Comparison of ENCODE assay signal across 1 cellular context in genomic region chr5:10303699-10304170, GRCh38.
A peak's percentile ranks its signal among the peaks of the same experiment; 100 is the strongest.
TF ChIP-seq lines count a peak whose summit lies in the region.

No MANE protein-coding gene starts in this region.

TF ChIP-seq in K562, 482 proteins besides CTCF, POLR2A, EP300 and RAD21 (continued from another document and continues in another):
- peak; percentile 87; the same call in 1 of the 2 replicates for TF ChIP-seq PHTF2 (CRISPR knock-in tag; IDR thresholded peaks at IDR 0.05)
- TF ChIP-seq GABPA (tag; conservative IDR thresholded peaks at IDR 0.05; ENCODE audit: low read depth) = no peak
- no peak for TF ChIP-seq ARID2 (IDR thresholded peaks at IDR 0.05)
- TF ChIP-seq CREB3L1 (IDR thresholded peaks at IDR 0.05; ENCODE audit: borderline replicate concordance, low read depth) = peak; percentile 25; the same call in 1 of the 2 replicates
- TF ChIP-seq SMAD2 (IDR thresholded peaks at IDR 0.05; ENCODE audit: low read depth, low read length) = no peak
- TF ChIP-seq CREB1 (IDR thresholded peaks at IDR 0.05) = peak; percentile 39; the same call in 1 of the 2 replicates
- TF ChIP-seq CREB1 (CRISPR knock-in tag; IDR thresholded peaks at IDR 0.05) = peak; percentile 42; the same call in 1 of the 2 replicates
- TF ChIP-seq PREB (CRISPR knock-in tag; IDR thresholded peaks at IDR 0.05) = no peak
- TF ChIP-seq RFX7 (CRISPR knock-in tag; IDR thresholded peaks at IDR 0.05) = no peak
- TF ChIP-seq RBM15 (IDR thresholded peaks at IDR 0.05; ENCODE audit: insufficient read depth, low read length) = no peak
- peak; percentile 38; the same call in 1 of the 2 replicates for TF ChIP-seq KLF16 (IDR thresholded peaks at IDR 0.05)
- TF ChIP-seq, protein P1, sequence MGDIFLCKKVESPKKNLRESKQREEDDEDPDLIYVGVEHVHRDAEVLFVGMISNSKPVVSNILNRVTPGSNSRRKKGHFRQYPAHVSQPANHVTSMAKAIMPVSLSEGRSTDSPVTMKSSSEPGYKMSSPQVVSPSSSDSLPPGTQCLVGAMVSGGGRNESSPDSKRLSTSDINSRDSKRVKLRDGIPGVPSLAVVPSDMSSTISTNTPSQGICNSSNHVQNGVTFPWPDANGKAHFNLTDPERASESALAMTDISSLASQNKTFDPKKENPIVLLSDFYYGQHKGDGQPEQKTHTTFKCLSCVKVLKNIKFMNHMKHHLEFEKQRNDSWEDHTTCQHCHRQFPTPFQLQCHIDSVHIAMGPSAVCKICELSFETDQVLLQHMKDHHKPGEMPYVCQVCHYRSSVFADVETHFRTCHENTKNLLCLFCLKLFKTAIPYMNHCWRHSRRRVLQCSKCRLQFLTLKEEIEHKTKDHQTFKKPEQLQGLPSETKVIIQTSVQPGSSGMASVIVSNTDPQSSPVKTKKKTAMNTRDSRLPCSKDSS (IDR thresholded peaks at IDR 0.05; ENCODE audit: low read depth, partially characterized antibody) = no peak
- TF ChIP-seq XRCC5 (IDR thresholded peaks at IDR 0.05; ENCODE audit: low read depth, low read length) = no peak
- no peak for TF ChIP-seq CBX8 (IDR thresholded peaks at IDR 0.05; ENCODE audit: borderline replicate concordance, extremely low read depth, low read depth, low read length, poor library complexity, severe bottlenecking)
- TF ChIP-seq ZNF174 (CRISPR knock-in tag; IDR thresholded peaks at IDR 0.05) = peak; percentile 85
- TF ChIP-seq HMG20B (CRISPR knock-in tag; IDR thresholded peaks at IDR 0.05) = no peak
- no peak for TF ChIP-seq FOXJ3 (CRISPR knock-in tag; IDR thresholded peaks at IDR 0.05)
- TF ChIP-seq ZNF512 (tag; IDR thresholded peaks at IDR 0.05) = no peak
- TF ChIP-seq NFRKB (IDR thresholded peaks at IDR 0.05; ENCODE audit: low read depth) = no peak; the same call in none of the 2 replicates
- no peak for TF ChIP-seq SLC30A9 (CRISPR knock-in tag; IDR thresholded peaks at IDR 0.05)
- no peak for TF ChIP-seq ZNF232 (CRISPR knock-in tag; IDR thresholded peaks at IDR 0.05)
- TF ChIP-seq ETV6 (IDR thresholded peaks at IDR 0.05; ENCODE audit: borderline replicate concordance in 1 of 2, low read depth in 2 of 2, low read length in 1 of 2) = no peak
- TF ChIP-seq ETV6 (CRISPR knock-in tag; IDR thresholded peaks at IDR 0.05; ENCODE audit: borderline replicate concordance) = no peak
- TF ChIP-seq ZNF146 (CRISPR knock-in tag; IDR thresholded peaks at IDR 0.05; ENCODE audit: unreplicated experiment) = no peak
- no peak for TF ChIP-seq TAF15 (IDR thresholded peaks at IDR 0.05; ENCODE audit: low read depth, low read length)
- TF ChIP-seq RBM22 (IDR thresholded peaks at IDR 0.05; ENCODE audit: low read depth, low read length, poor library complexity, severe bottlenecking) = no peak
- no peak for TF ChIP-seq ZNF124 (CRISPR knock-in tag; IDR thresholded peaks at IDR 0.05)
- TF ChIP-seq, protein P2, sequence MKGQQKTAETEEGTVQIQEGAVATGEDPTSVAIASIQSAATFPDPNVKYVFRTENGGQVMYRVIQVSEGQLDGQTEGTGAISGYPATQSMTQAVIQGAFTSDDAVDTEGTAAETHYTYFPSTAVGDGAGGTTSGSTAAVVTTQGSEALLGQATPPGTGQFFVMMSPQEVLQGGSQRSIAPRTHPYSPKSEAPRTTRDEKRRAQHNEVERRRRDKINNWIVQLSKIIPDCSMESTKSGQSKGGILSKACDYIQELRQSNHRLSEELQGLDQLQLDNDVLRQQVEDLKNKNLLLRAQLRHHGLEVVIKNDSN (CRISPR knock-in tag; IDR thresholded peaks at IDR 0.05) = no peak
- no peak for TF ChIP-seq ARHGAP35 (IDR thresholded peaks at IDR 0.05; ENCODE audit: partially characterized antibody)
- TF ChIP-seq MAZ (CRISPR knock-in tag; conservative IDR thresholded peaks at IDR 0.05 in 1 of 2, IDR thresholded peaks at IDR 0.05 in 1 of 2) = peak; percentile 70 to 89
- TF ChIP-seq ZNF121 (CRISPR knock-in tag; conservative IDR thresholded peaks at IDR 0.05) = no peak; the same call in 1 of the 2 replicates
- no peak for TF ChIP-seq ARNT (IDR thresholded peaks at IDR 0.05)
- peak; percentile 77 for TF ChIP-seq ZSCAN32 (CRISPR knock-in tag; IDR thresholded peaks at IDR 0.05)
- TF ChIP-seq FOXJ2 (tag; IDR thresholded peaks at IDR 0.05) = 0 out of 2 replicates have a peak, but pooled peaks have one; percentile 50
- no peak; the same call in 1 of the 2 replicates for TF ChIP-seq CC2D1A (IDR thresholded peaks at IDR 0.05)
- TF ChIP-seq, protein P3, sequence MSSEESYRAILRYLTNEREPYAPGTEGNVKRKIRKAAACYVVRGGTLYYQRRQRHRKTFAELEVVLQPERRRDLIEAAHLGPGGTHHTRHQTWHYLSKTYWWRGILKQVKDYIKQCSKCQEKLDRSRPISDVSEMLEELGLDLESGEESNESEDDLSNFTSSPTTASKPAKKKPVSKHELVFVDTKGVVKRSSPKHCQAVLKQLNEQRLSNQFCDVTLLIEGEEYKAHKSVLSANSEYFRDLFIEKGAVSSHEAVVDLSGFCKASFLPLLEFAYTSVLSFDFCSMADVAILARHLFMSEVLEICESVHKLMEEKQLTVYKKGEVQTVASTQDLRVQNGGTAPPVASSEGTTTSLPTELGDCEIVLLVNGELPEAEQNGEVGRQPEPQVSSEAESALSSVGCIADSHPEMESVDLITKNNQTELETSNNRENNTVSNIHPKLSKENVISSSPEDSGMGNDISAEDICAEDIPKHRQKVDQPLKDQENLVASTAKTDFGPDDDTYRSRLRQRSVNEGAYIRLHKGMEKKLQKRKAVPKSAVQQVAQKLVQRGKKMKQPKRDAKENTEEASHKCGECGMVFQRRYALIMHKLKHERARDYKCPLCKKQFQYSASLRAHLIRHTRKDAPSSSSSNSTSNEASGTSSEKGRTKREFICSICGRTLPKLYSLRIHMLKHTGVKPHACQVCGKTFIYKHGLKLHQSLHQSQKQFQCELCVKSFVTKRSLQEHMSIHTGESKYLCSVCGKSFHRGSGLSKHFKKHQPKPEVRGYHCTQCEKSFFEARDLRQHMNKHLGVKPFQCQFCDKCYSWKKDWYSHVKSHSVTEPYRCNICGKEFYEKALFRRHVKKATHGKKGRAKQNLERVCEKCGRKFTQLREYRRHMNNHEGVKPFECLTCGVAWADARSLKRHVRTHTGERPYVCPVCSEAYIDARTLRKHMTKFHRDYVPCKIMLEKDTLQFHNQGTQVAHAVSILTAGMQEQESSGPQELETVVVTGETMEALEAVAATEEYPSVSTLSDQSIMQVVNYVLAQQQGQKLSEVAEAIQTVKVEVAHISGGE (CRISPR knock-in tag; IDR thresholded peaks at IDR 0.05) = peak in 1 of 3 experiments; percentile 64; a peak in 2 of 6 replicates
- no peak for TF ChIP-seq ZNF586 (CRISPR knock-in tag; conservative IDR thresholded peaks at IDR 0.05)
- no peak for TF ChIP-seq POLR2AphosphoS2 (IDR thresholded peaks at IDR 0.05; ENCODE audit: low read length)
- TF ChIP-seq PHB (CRISPR knock-in tag; IDR thresholded peaks at IDR 0.05) = no peak
- TF ChIP-seq PTBP1 (IDR thresholded peaks at IDR 0.05; ENCODE audit: low read depth, low read length) = no peak
- TF ChIP-seq NR4A1 (CRISPR knock-in tag; IDR thresholded peaks at IDR 0.05) = peak; percentile 96
- peak; percentile 94 for TF ChIP-seq NR4A1 (tag; IDR thresholded peaks at IDR 0.05)
- no peak for TF ChIP-seq ZNF3 (CRISPR knock-in tag; IDR thresholded peaks at IDR 0.05)
- TF ChIP-seq, protein P4, sequence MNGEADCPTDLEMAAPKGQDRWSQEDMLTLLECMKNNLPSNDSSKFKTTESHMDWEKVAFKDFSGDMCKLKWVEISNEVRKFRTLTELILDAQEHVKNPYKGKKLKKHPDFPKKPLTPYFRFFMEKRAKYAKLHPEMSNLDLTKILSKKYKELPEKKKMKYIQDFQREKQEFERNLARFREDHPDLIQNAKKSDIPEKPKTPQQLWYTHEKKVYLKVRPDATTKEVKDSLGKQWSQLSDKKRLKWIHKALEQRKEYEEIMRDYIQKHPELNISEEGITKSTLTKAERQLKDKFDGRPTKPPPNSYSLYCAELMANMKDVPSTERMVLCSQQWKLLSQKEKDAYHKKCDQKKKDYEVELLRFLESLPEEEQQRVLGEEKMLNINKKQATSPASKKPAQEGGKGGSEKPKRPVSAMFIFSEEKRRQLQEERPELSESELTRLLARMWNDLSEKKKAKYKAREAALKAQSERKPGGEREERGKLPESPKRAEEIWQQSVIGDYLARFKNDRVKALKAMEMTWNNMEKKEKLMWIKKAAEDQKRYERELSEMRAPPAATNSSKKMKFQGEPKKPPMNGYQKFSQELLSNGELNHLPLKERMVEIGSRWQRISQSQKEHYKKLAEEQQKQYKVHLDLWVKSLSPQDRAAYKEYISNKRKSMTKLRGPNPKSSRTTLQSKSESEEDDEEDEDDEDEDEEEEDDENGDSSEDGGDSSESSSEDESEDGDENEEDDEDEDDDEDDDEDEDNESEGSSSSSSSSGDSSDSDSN (IDR thresholded peaks at IDR 0.05; ENCODE audit: borderline replicate concordance in 1 of 2, low read depth in 2 of 2, low read length in 2 of 2) = 0 out of 4 replicates have a peak, but pooled peaks of 1 of the 2 experiments have one; percentile 40
- no peak for TF ChIP-seq HEY1 (CRISPR knock-in tag; IDR thresholded peaks at IDR 0.05; ENCODE audit: borderline replicate concordance)
- TF ChIP-seq, protein P5, sequence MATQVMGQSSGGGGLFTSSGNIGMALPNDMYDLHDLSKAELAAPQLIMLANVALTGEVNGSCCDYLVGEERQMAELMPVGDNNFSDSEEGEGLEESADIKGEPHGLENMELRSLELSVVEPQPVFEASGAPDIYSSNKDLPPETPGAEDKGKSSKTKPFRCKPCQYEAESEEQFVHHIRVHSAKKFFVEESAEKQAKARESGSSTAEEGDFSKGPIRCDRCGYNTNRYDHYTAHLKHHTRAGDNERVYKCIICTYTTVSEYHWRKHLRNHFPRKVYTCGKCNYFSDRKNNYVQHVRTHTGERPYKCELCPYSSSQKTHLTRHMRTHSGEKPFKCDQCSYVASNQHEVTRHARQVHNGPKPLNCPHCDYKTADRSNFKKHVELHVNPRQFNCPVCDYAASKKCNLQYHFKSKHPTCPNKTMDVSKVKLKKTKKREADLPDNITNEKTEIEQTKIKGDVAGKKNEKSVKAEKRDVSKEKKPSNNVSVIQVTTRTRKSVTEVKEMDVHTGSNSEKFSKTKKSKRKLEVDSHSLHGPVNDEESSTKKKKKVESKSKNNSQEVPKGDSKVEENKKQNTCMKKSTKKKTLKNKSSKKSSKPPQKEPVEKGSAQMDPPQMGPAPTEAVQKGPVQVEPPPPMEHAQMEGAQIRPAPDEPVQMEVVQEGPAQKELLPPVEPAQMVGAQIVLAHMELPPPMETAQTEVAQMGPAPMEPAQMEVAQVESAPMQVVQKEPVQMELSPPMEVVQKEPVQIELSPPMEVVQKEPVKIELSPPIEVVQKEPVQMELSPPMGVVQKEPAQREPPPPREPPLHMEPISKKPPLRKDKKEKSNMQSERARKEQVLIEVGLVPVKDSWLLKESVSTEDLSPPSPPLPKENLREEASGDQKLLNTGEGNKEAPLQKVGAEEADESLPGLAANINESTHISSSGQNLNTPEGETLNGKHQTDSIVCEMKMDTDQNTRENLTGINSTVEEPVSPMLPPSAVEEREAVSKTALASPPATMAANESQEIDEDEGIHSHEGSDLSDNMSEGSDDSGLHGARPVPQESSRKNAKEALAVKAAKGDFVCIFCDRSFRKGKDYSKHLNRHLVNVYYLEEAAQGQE (CRISPR knock-in tag; IDR thresholded peaks at IDR 0.05; ENCODE audit: low read depth) = 0 out of 2 replicates have a peak, but pooled peaks have one; percentile 69
- TF ChIP-seq HDAC6 (IDR thresholded peaks at IDR 0.05; ENCODE audit: low read depth, low read length) = no peak
- TF ChIP-seq ZNF589 (CRISPR knock-in tag; IDR thresholded peaks at IDR 0.05; ENCODE audit: low read depth) = peak; percentile 90
- peak; percentile 95 for TF ChIP-seq ERF (CRISPR knock-in tag; IDR thresholded peaks at IDR 0.05)
- TF ChIP-seq FOXK2 (conservative IDR thresholded peaks at IDR 0.05 in 1 of 2, IDR thresholded peaks at IDR 0.05 in 1 of 2; ENCODE audit: low read depth in 2 of 2) = peak; percentile 55 to 70; a peak in 2 of 4 replicates
- TF ChIP-seq MYC (IDR thresholded peaks at IDR 0.05; ENCODE audit: low read depth, low read length) = peak; percentile 89
- TF ChIP-seq MYC (CRISPR knock-in tag; IDR thresholded peaks at IDR 0.05; ENCODE audit: borderline replicate concordance, low read depth) = 0 out of 2 replicates have a peak, but pooled peaks have one; percentile 42
